Comparison of ENCODE assay signal across 1 cellular context in the genomic region with DNA sequence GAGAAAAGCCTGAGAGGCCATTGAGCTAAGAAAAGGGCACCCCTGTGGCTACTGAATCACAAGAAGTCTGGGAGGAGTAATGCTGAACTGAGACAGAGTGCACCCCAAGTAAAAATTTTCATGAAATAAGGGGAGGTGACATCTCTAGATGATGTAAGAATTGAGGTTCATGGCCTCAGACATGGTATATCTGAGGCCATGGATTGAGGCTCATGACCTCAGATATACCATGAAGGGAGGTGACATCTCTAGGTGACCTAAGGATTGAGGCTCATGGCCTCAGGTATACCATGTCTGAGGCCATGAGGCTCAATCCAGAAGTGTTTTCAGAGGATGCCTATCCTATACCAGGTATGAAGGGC.
TF ChIP-seq lines count a peak whose summit lies in the region.

No MANE protein-coding gene starts in this region.

TF ChIP-seq in IMR-90, 13 proteins besides CTCF, POLR2A, EP300 and RAD21:
- TF ChIP-seq CEBPB (IDR thresholded peaks at IDR 0.05; ENCODE audit: low read depth, low read length) (no peak), BHLHE40 (IDR thresholded peaks at IDR 0.05; ENCODE audit: low read depth, low read length) (no peak), MXI1 (IDR thresholded peaks at IDR 0.05; ENCODE audit: borderline replicate concordance, low read depth, low read length) (no peak), NFE2L2 (IDR thresholded peaks at IDR 0.05; ENCODE audit: low read depth, low read length) (no peak)
